1 cellular context compared by ENCODE assay signal in genomic region chr7:151405588-151405987, GRCh38.
TF ChIP-seq lines count a peak whose summit lies in the region.

No MANE protein-coding gene starts in this region.

TF ChIP-seq in H1, 55 proteins besides CTCF, POLR2A, EP300 and RAD21:
- TF ChIP-seq BRCA1 (IDR thresholded peaks at IDR 0.05; ENCODE audit: low read depth, low read length) = no peak
- TF ChIP-seq GABPA (IDR thresholded peaks at IDR 0.05; ENCODE audit: borderline replicate concordance, insufficient read depth, low read length) = no peak
- TF ChIP-seq JUND (IDR thresholded peaks at IDR 0.05; ENCODE audit: low read length) = no peak
- TF ChIP-seq YY1 (IDR thresholded peaks at IDR 0.05; ENCODE audit: low read depth, low read length) = no peak
- no peak for TF ChIP-seq CHD2 (IDR thresholded peaks at IDR 0.05; ENCODE audit: low read length)
- TF ChIP-seq TEAD4 (IDR thresholded peaks at IDR 0.05; ENCODE audit: low read depth, low read length) = no peak
- no peak for TF ChIP-seq SP2 (IDR thresholded peaks at IDR 0.05; ENCODE audit: low read length)
- TF ChIP-seq JUN (IDR thresholded peaks at IDR 0.05; ENCODE audit: low read depth, low read length) = no peak
- TF ChIP-seq KDM4A (IDR thresholded peaks at IDR 0.05; ENCODE audit: low read depth, low read length, severe bottlenecking) = no peak
